ENCODE assay signal across 25 cellular contexts in genomic region chr15:87576486-87577176, GRCh38.
"Had no signal": no experiment of that assay in that cellular context is flagged by ENCODE, and none has a peak within 500 bp of the region (broad histone marks: within the 10 kb centered on the region; RNA-seq: fewer than 3 reads in every experiment).

No MANE protein-coding gene starts in this region.

- H3K4me2 ChIP-seq: smooth muscle cell had no signal

- H3K4me1 Mint-ChIP-seq: activated B cell treated with CpG ODN at 0.5 μM for 24 hours; activated naive CD8-positive, alpha-beta T cell treated with anti-CD3 and anti-CD28 coated beads, Interleukin-2, amount 50 U/mL, for 24 hours; stimulated activated effector memory CD8-positive, alpha-beta T cell treated with anti-CD3 and anti-CD28 coated beads, Interleukin-12 subunit alpha, Interleukin-12 subunit beta, amount 100 ng/mL, for 72 hours had no signal

- DNase-seq: activated B cell treated with CpG ODN at 0.5 μM for 24 hours; activated CD4-positive, alpha-beta T cell treated with anti-CD3 and anti-CD28 coated beads for 48 hours; activated CD8-positive, alpha-beta T cell treated with anti-CD3 and anti-CD28 coated beads for 36 hours; activated naive CD4-positive, alpha-beta T cell treated with Interleukin-2 at 50 U/mL for 16 hours; activated naive CD8-positive, alpha-beta T cell treated with anti-CD3 and anti-CD28 coated beads, Interleukin-2, amount 50 U/mL, for 24 hours; activated T-cell treated with anti-CD3 and anti-CD28 coated beads, Interleukin-2, amount 50 U/mL, for 24 hours; anterior cingulate cortex; colonic mucosa; hippocampal formation; islet precursor cell; lower lobe of right lung; stimulated activated CD4-positive, alpha-beta T cell treated with anti-CD3 and anti-CD28 coated beads, Interleukin-4, amount 100 ng/mL, for 24 hours; stomach; trophoblast cell had no signal

- H3K9ac ChIP-seq: parathyroid adenoma had no signal

- H3K27me3 Mint-ChIP-seq: activated B cell treated with CpG ODN at 0.5 μM for 24 hours; activated CD8-positive, alpha-beta T cell treated with anti-CD3 and anti-CD28 coated beads for 36 hours had no signal

- H3K27me3 ChIP-seq: colonic mucosa, foreskin keratinocyte, neutrophil, stomach, vagina had no signal

- H3K4me3 Mint-ChIP-seq: activated B cell treated with CpG ODN at 0.5 μM for 24 hours; activated CD8-positive, alpha-beta T cell treated with anti-CD3 and anti-CD28 coated beads for 36 hours; activated naive CD8-positive, alpha-beta T cell treated with anti-CD3 and anti-CD28 coated beads, Interleukin-2, amount 50 U/mL, for 24 hours; activated T-cell treated with anti-CD3 and anti-CD28 coated beads, Interleukin-2, amount 50 U/mL, for 24 hours; brain; mesothelial cell of epicardium; natural killer cell treated with Interleukin-12 subunit alpha and Interleukin-12 subunit beta and Interleukin-15 and Interleukin-18, amount 100 ng/mL, for 72 hours; stimulated activated effector memory CD8-positive, alpha-beta T cell treated with anti-CD3 and anti-CD28 coated beads, Interleukin-12 subunit alpha, Interleukin-12 subunit beta, amount 100 ng/mL, for 72 hours had no signal

- H3K27ac Mint-ChIP-seq: activated B cell treated with CpG ODN at 0.5 μM for 24 hours; activated CD8-positive, alpha-beta T cell treated with anti-CD3 and anti-CD28 coated beads for 36 hours; activated naive CD8-positive, alpha-beta T cell treated with anti-CD3 and anti-CD28 coated beads, Interleukin-2, amount 50 U/mL, for 24 hours; activated T-cell treated with anti-CD3 and anti-CD28 coated beads, Interleukin-2, amount 50 U/mL, for 24 hours; activated T-helper 2 cell treated with anti-CD3 and anti-CD28 coated beads, Interferon-gamma antibody, Interleukin-2, Interleukin-4, amounts not matched to agents 10 μg/mL and 5 μg/mL and 100 μg/mL, durations not matched to agents 14 hours and 24 hours and 36 hours; mesothelial cell of epicardium; natural killer cell treated with Interleukin-12 subunit alpha and Interleukin-12 subunit beta and Interleukin-15 and Interleukin-18, amount 100 ng/mL, for 72 hours; stimulated activated effector memory CD8-positive, alpha-beta T cell treated with anti-CD3 and anti-CD28 coated beads, Interleukin-12 subunit alpha, Interleukin-12 subunit beta, amount 100 ng/mL, for 72 hours had no signal

- H3K79me2 ChIP-seq: parathyroid adenoma had no signal

- H3K36me3 ChIP-seq: colonic mucosa, lower lobe of right lung, neutrophil, stomach, vagina had no signal

- H3K4me3 ChIP-seq: colonic mucosa, lower lobe of right lung, smooth muscle cell, stomach, vagina had no signal

- H3K36me3 Mint-ChIP-seq: brain; mesothelial cell of epicardium; natural killer cell treated with Interleukin-12 subunit alpha and Interleukin-12 subunit beta and Interleukin-15 and Interleukin-18, amount 100 ng/mL, for 72 hours; stimulated activated effector memory CD8-positive, alpha-beta T cell treated with anti-CD3 and anti-CD28 coated beads, Interleukin-12 subunit alpha, Interleukin-12 subunit beta, amount 100 ng/mL, for 72 hours had no signal

- H3K4me1 ChIP-seq: colonic mucosa, foreskin keratinocyte, lower lobe of right lung, parathyroid adenoma, stomach, vagina had no signal

- H3K9me3 ChIP-seq: colonic mucosa, lower lobe of right lung, neutrophil, stomach, vagina had no signal

- ATAC-seq: activated CD8-positive, alpha-beta T cell treated with anti-CD3 and anti-CD28 coated beads for 36 hours; activated naive CD8-positive, alpha-beta T cell treated with anti-CD3 and anti-CD28 coated beads, Interleukin-2, amount 50 U/mL, for 24 hours; foreskin keratinocyte; lower lobe of right lung; natural killer cell treated with Interleukin-12 subunit alpha and Interleukin-12 subunit beta and Interleukin-15 and Interleukin-18, amount 100 ng/mL, for 72 hours; sciatic nerve; stimulated activated effector memory CD8-positive, alpha-beta T cell treated with anti-CD3 and anti-CD28 coated beads, Interleukin-12 subunit alpha, Interleukin-12 subunit beta, amount 100 ng/mL, for 72 hours had no signal

- H3K27ac ChIP-seq: colonic mucosa, foreskin keratinocyte, lower lobe of right lung, neutrophil, parathyroid adenoma, stomach, vagina had no signal

- H3K9me3 Mint-ChIP-seq: activated B cell treated with CpG ODN at 0.5 μM for 24 hours; activated CD8-positive, alpha-beta T cell treated with anti-CD3 and anti-CD28 coated beads for 36 hours; activated naive CD8-positive, alpha-beta T cell treated with anti-CD3 and anti-CD28 coated beads, Interleukin-2, amount 50 U/mL, for 24 hours; activated T-cell treated with anti-CD3 and anti-CD28 coated beads, Interleukin-2, amount 50 U/mL, for 24 hours; activated T-helper 2 cell treated with anti-CD3 and anti-CD28 coated beads, Interferon-gamma antibody, Interleukin-2, Interleukin-4, amounts not matched to agents 10 μg/mL and 5 μg/mL and 100 μg/mL, durations not matched to agents 14 hours and 24 hours and 36 hours; mesothelial cell of epicardium; stimulated activated effector memory CD8-positive, alpha-beta T cell treated with anti-CD3 and anti-CD28 coated beads, Interleukin-12 subunit alpha, Interleukin-12 subunit beta, amount 100 ng/mL, for 72 hours had no signal
